24 cellular contexts compared by ENCODE assay signal in genomic region chr21:42696516-42697040, GRCh38.
"Had no signal": no experiment of that assay in that cellular context is flagged by ENCODE, and none has a peak within 500 bp of the region (broad histone marks: within the 10 kb centered on the region; RNA-seq: fewer than 3 reads in every experiment).

No MANE protein-coding gene starts in this region.

- H3K4me3 ChIP-seq: esophagus muscularis mucosa, left ventricle myocardium inferior, lower lobe of right lung, neural progenitor cell, psoas muscle, right lobe of liver, skin epidermis, stomach, thoracic aorta, transverse colon had no signal

- FAIRE-seq: colon, kidney had no signal

- H3K36me3 ChIP-seq: lower lobe of right lung, right lobe of liver, thoracic aorta had no signal

- H3K9ac ChIP-seq: neural progenitor cell, parathyroid adenoma had no signal

- H3K4me2 ChIP-seq: neural progenitor cell had no signal

- H2AFZ ChIP-seq: neural progenitor cell, parathyroid adenoma had no signal

- H3K4me1 ChIP-seq: lower lobe of right lung, neural progenitor cell, parathyroid adenoma, psoas muscle, right lobe of liver had no signal

- H3K9me3 ChIP-seq: esophagus muscularis mucosa, lower lobe of right lung, psoas muscle, right lobe of liver, stomach, thoracic aorta, transverse colon had no signal

- DNase-seq: effector memory CD8-positive, alpha-beta T cell; immature natural killer cell; kidney; left cardiac atrium; left ventricle myocardium inferior; lower lobe of right lung; midbrain; occipital lobe; psoas muscle; retina; right lobe of liver; stimulated activated CD4-positive, alpha-beta T cell treated with anti-CD3 and anti-CD28 coated beads, Interleukin-12 subunit alpha, Interleukin-12 subunit beta, amount 100 ng/mL, for 4 hours; stimulated activated naive CD4-positive, alpha-beta T cell; stomach; substantia nigra; transverse colon had no signal

- H3K27ac ChIP-seq: epithelial cell of prostate, esophagus muscularis mucosa, left ventricle myocardium inferior, lower lobe of right lung, neural progenitor cell, parathyroid adenoma, psoas muscle, right lobe of liver, skin epidermis, stomach, thoracic aorta, transverse colon had no signal

- H3K27me3 ChIP-seq: esophagus muscularis mucosa, neural progenitor cell, right lobe of liver, stomach, transverse colon had no signal

- ATAC-seq: effector memory CD8-positive, alpha-beta T cell; natural killer cell treated with Interleukin-12 subunit alpha and Interleukin-12 subunit beta and Interleukin-15 and Interleukin-18, amount 100 ng/mL, for 72 hours; psoas muscle had no signal

- H3K79me2 ChIP-seq: parathyroid adenoma had no signal
